Comparison of ENCODE assay signal across 16 cellular contexts in the genomic region with DNA sequence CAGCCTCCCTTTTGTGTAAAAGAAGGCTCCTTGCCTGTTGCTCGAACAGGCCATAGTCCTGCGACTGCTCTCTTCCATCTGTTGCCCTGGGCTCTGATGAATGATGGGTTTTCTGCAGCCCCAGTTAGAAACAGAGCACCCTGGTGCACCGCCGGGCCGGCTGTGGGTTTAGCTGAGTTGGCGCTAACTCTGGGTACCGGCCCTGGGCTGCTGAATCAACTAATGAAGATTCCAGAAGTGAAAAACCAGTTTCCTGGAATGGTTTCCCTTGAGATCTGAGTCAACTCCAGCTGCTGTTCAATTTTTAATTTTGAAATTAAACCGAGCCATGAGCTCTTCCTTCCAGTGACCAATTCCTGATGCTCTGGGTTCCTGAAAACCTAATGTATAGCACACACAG. TPM values are rescaled to one million over a fixed set of nuclear protein-coding genes. Genes with fewer than 3 reads are reported as not detected.
A peak's percentile ranks its signal among the peaks of the same experiment; 100 is the strongest.
DNase-seq lines count a peak whose midpoint lies in the region; ATAC-seq, FAIRE-seq and TF ChIP-seq lines count a peak whose summit lies in the region.
"Had no signal": no experiment of that assay in that cellular context is flagged by ENCODE, and none has a peak within 500 bp of the region (broad histone marks: within the 10 kb centered on the region; RNA-seq: fewer than 3 reads in every experiment).

No MANE protein-coding gene starts in this region.

- intact Hi-C loops in breast epithelium (cut with DNase I; ENCODE audit: low total_unique reads): loop anchor here (5.0 kb wide), 1 partner anchor 504 kb away; no protein-coding TSS in a partner anchor
- intact Hi-C loops in MCF 10A (cut with micrococcal nuclease): no loop called here
- intact Hi-C loops in pancreas (cut with DNase I): no loop called here
- intact Hi-C loops in uterus (cut with DNase I; ENCODE audit: low total_unique reads): no loop called here
- intact Hi-C loops in CD4-positive, alpha-beta memory T cell (cut with micrococcal nuclease): no loop called here

- in situ Hi-C loops in GM13976 (cut with MboI; ENCODE audit: low sequenced_read_pairs, unreplicated experiment): no loop called here

- H3K9me3 Mint-ChIP-seq in MCF 10A (ENCODE audit: unreplicated experiment): no peaks in the 10 kb centered on the region
- no peaks in the 10 kb centered on the region for H3K9me3 Mint-ChIP-seq in CD4-positive, alpha-beta memory T cell
- H3K9me3 Mint-ChIP-seq: stimulated activated naive CD8-positive, alpha-beta T cell treated with anti-CD3 and anti-CD28 coated beads, Interleukin-15, amount 100 ng/mL, for 72 hours; T-cell had no signal

- H3K36me3 ChIP-seq in breast epithelium (no peaks in the 10 kb centered on the region), pancreas (no peaks in the 10 kb centered on the region), uterus (no peaks in the 10 kb centered on the region)
- H3K36me3 ChIP-seq in CD4-positive, alpha-beta memory T cell (ENCODE audit: insufficient read depth, low read length): no peaks in the 10 kb centered on the region

- ATAC-seq in pancreas (peak in 3 of 4 donors; percentile 10 to 35 (median 25)), HG03520 (IDR thresholded peaks at IDR 0.05; ENCODE audit: unreplicated experiment) (no peak)
- ATAC-seq: foreskin keratinocyte; stimulated activated naive CD8-positive, alpha-beta T cell treated with anti-CD3 and anti-CD28 coated beads, Interleukin-15, amount 100 ng/mL, for 72 hours; T-cell had no signal

- WGBS in pancreas, 2 donors: 62 to 68% methylated on average over 8 of the region's 8 CpGs

- no peaks in the 10 kb centered on the region for H3K27me3 Mint-ChIP-seq in MCF 10A (ENCODE audit: insufficient read depth, unreplicated experiment)
- H3K27me3 Mint-ChIP-seq in CD4-positive, alpha-beta memory T cell: peaks cover 0 to 5% of the 10 kb centered on the region in 2 donors
- H3K27me3 Mint-ChIP-seq: stimulated activated naive CD8-positive, alpha-beta T cell treated with anti-CD3 and anti-CD28 coated beads, Interleukin-15, amount 100 ng/mL, for 72 hours had no signal

- H3K4me3 ChIP-seq in breast epithelium (peak overlapping the region; percentile 9 to 62 (median 58)), fibroblast of villous mesenchyme (ENCODE audit: low read depth, low read length) (peak overlapping the region; percentile 81), pancreas (no peak overlapping the region), uterus (no peak overlapping the region)
- H3K4me3 ChIP-seq in CD4-positive, alpha-beta memory T cell (ENCODE audit: low read length in 2 of 2): no peak overlapping the region

- DNase-seq in breast epithelium (ENCODE audit: low spot score in 2 of 2): no peak
- DNase-seq in MCF 10A (ENCODE audit: unreplicated experiment): no peak
- peak; percentile 56 for DNase-seq in fibroblast of villous mesenchyme (ENCODE audit: low read depth)
- DNase-seq in pancreas: no peak
- peak in 1 of 2 donors; percentile 41 for DNase-seq in uterus
- no peak for DNase-seq in GM13976 (ENCODE audit: low spot score)
- no peak for DNase-seq in CD4-positive, alpha-beta memory T cell
- DNase-seq: 8988T; activated gamma-delta T cell; foreskin keratinocyte; occipital lobe; stimulated activated naive CD8-positive, alpha-beta T cell treated with anti-CD3 and anti-CD28 coated beads, Interleukin-15, amount 100 ng/mL, for 72 hours; T-cell had no signal

- H3K9me3 ChIP-seq in breast epithelium: no peaks in the 10 kb centered on the region
- no peaks in the 10 kb centered on the region for H3K9me3 ChIP-seq in pancreas
- H3K9me3 ChIP-seq in uterus: no peaks in the 10 kb centered on the region
- no peaks in the 10 kb centered on the region for H3K9me3 ChIP-seq in CD4-positive, alpha-beta memory T cell (ENCODE audit: control insufficient read depth in 1 of 2, low read length in 2 of 2)

- no peak for FAIRE-seq in pancreas (lab: Jason Lieb, UNC)
- FAIRE-seq: GM12892 had no signal

- H3K36me3 Mint-ChIP-seq in MCF 10A (ENCODE audit: insufficient read depth, unreplicated experiment): no peaks in the 10 kb centered on the region
- H3K36me3 Mint-ChIP-seq in CD4-positive, alpha-beta memory T cell: no peaks in the 10 kb centered on the region
- H3K36me3 Mint-ChIP-seq: IgD-negative memory B cell, T-cell had no signal

- H3K27me3 ChIP-seq in breast epithelium (no peaks in the 10 kb centered on the region), pancreas (no peaks in the 10 kb centered on the region), uterus (no peaks in the 10 kb centered on the region)
- no peaks in the 10 kb centered on the region for H3K27me3 ChIP-seq in CD4-positive, alpha-beta memory T cell (ENCODE audit: insufficient read depth, low read length)

- no peak for TF ChIP-seq POLR2A in breast epithelium (IDR thresholded peaks at IDR 0.05)
- no peak for TF ChIP-seq POLR2A in uterus (IDR thresholded peaks at IDR 0.05)

- POLR2A ChIA-PET in MCF 10A (lab: Yijun Ruan, JAX): interaction anchor here (0.6 to 3.3 kb wide), 3 partner anchors 117 to 279 kb away, joined by 3 to 12 read pairs (median 4); no protein-coding TSS in a partner anchor
- POLR2A ChIA-PET in CD4-positive, alpha-beta memory T cell (lab: Charles Lee; ENCODE audit: partially characterized antibody): no interaction called here

- H3K27ac ChIP-seq in breast epithelium (peak overlapping the region; percentile 61 to 81), pancreas (no peak overlapping the region), uterus (peak overlapping the region; percentile 94 to 97)
- H3K27ac ChIP-seq in CD4-positive, alpha-beta memory T cell (ENCODE audit: low read depth, low read length): no peak overlapping the region
- H3K27ac ChIP-seq: foreskin keratinocyte had no signal

- no peak overlapping the region for H3K4me3 Mint-ChIP-seq in MCF 10A (ENCODE audit: unreplicated experiment)
- H3K4me3 Mint-ChIP-seq in CD4-positive, alpha-beta memory T cell: no peak overlapping the region
- H3K4me3 Mint-ChIP-seq: IgD-negative memory B cell; stimulated activated naive CD8-positive, alpha-beta T cell treated with anti-CD3 and anti-CD28 coated beads, Interleukin-15, amount 100 ng/mL, for 72 hours; T-cell had no signal

- TF ChIP-seq CTCF in breast epithelium (IDR thresholded peaks at IDR 0.05): no peak
- TF ChIP-seq CTCF in MCF 10A (IDR thresholded peaks at IDR 0.05; ENCODE audit: unreplicated experiment): no peak
- peak; percentile 2 for TF ChIP-seq CTCF in fibroblast of villous mesenchyme (IDR thresholded peaks at IDR 0.05; ENCODE audit: insufficient read depth, low read depth, low read length)
- TF ChIP-seq CTCF in pancreas (IDR thresholded peaks at IDR 0.05): no peak
- no peak for TF ChIP-seq CTCF in uterus (IDR thresholded peaks at IDR 0.05)
- no peak for TF ChIP-seq CTCF in GM13976 (IDR thresholded peaks at IDR 0.05; ENCODE audit: borderline replicate concordance, control extremely low read depth, extremely low read depth, insufficient read depth, missing control alignments)

- no peak overlapping the region for H3K27ac Mint-ChIP-seq in MCF 10A (ENCODE audit: low read depth, unreplicated experiment)
- no peak overlapping the region for H3K27ac Mint-ChIP-seq in CD4-positive, alpha-beta memory T cell
- H3K27ac Mint-ChIP-seq: IgD-negative memory B cell; stimulated activated naive CD8-positive, alpha-beta T cell treated with anti-CD3 and anti-CD28 coated beads, Interleukin-15, amount 100 ng/mL, for 72 hours; T-cell had no signal

- no peaks in the 10 kb centered on the region for H3K4me1 Mint-ChIP-seq in MCF 10A (ENCODE audit: insufficient read depth, unreplicated experiment)
- no peaks in the 10 kb centered on the region for H3K4me1 Mint-ChIP-seq in CD4-positive, alpha-beta memory T cell
- H3K4me1 Mint-ChIP-seq: IgD-negative memory B cell; stimulated activated naive CD8-positive, alpha-beta T cell treated with anti-CD3 and anti-CD28 coated beads, Interleukin-15, amount 100 ng/mL, for 72 hours; T-cell had no signal

- H3K4me1 ChIP-seq in breast epithelium (no peaks in the 10 kb centered on the region), pancreas (no peaks in the 10 kb centered on the region), uterus (peaks cover 0 to 7% of the 10 kb centered on the region in 2 donors)
- no peaks in the 10 kb centered on the region for H3K4me1 ChIP-seq in CD4-positive, alpha-beta memory T cell (ENCODE audit: insufficient read depth, low read length)
- H3K4me1 ChIP-seq: foreskin keratinocyte had no signal

- CTCF ChIA-PET in MCF 10A (lab: Yijun Ruan, JAX): interaction anchor here (0.7 to 4.0 kb wide), 3 partner anchors 13 to 347 kb away, joined by 3 to 51 read pairs (median 4); no protein-coding TSS in a partner anchor
- CTCF ChIA-PET in CD4-positive, alpha-beta memory T cell (lab: Charles Lee; ENCODE audit: partially characterized antibody): no interaction called here

- BruUV-seq in MCF 10A (replicated peaks; lab: Mats Ljungman, UMichigan): no TSS peak

RNA-seq across cellular contexts. Expression of a gene that starts 5.7 kb away (rescaled TPM):
- 100 to 1,000 TPM; 116 to 907 (median 320) TPM for total RNA-seq in breast epithelium
- total RNA-seq in MCF 10A (2022): 0.19 and 0.61 TPM in 2 replicates
- 1,329 and 1,968 TPM in 2 replicates for total RNA-seq in fibroblast of villous mesenchyme
- 100 to 1,000 TPM in 1 of 6 donors, 10 to 100 TPM in 3, 1 to 10 TPM in 2; 9.7 to 249 (median 53.5) TPM for total RNA-seq in pancreas
- 1 to 10 TPM; 5.0 to 9.0 TPM for polyA plus RNA-seq in pancreas
- 1,000 to 10,000 TPM in 1 of 4 donors, 100 to 1,000 TPM in 3; 164 to 1,719 (median 447) TPM for total RNA-seq in uterus
- total RNA-seq in CD4-positive, alpha-beta memory T cell: 1 to 10 TPM; 1.5 to 2.1 TPM
- polyA plus RNA-seq in CD4-positive, alpha-beta memory T cell: under 1 TPM in 1 of 2 donors, not detected in 1; 0.56 TPM
- total RNA-seq: foreskin keratinocyte had no signal
- polyA plus RNA-seq: foreskin keratinocyte, IgD-negative memory B cell had no signal

Comparison
In these comparisons a context has a peak if more than half of its experiments do, and no peak if none do; other contexts are left out.
1. H3K27ac ChIP-seq: peak in breast epithelium (2 of 2) and uterus (2 of 2); none in pancreas (0 of 4) and CD4-positive, alpha-beta memory T cell (single experiment).
2. H3K4me3 ChIP-seq: peak in breast epithelium (3 of 3) and fibroblast of villous mesenchyme (single experiment); none in pancreas (0 of 4), uterus (0 of 2) and CD4-positive, alpha-beta memory T cell (0 of 2).